Comparison of ENCODE assay signal across 3 cellular contexts in the genomic region with DNA sequence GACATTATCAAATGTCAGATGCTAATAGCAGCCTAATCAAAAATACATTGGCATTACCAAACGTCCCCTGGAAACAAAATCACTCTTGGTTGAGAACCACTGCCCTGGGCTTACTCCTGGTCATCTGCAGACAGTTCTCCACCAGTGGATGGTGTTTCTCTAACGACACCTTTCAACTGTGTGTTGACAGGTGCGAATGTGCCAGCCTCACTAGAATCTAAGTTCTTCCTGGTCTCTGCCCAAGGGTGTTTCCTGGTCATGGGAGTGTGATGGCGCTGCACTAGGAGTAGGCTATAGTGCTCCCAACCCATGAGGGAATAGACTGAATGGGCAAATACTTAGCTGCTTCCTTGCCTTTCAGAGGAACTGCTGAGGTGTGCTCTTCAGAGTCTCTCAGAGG.
TF ChIP-seq lines count a peak whose summit lies in the region.

No MANE protein-coding gene starts in this region.

TF ChIP-seq in SK-N-SH treated with all-trans-retinoic acid at 6 μM for 48 hours, 23 proteins besides CTCF, POLR2A, EP300 and RAD21 (continues in another document):
- TF ChIP-seq GLIS3 (CRISPR knock-in tag; IDR thresholded peaks at IDR 0.05): no peak
- TF ChIP-seq, protein P1, sequence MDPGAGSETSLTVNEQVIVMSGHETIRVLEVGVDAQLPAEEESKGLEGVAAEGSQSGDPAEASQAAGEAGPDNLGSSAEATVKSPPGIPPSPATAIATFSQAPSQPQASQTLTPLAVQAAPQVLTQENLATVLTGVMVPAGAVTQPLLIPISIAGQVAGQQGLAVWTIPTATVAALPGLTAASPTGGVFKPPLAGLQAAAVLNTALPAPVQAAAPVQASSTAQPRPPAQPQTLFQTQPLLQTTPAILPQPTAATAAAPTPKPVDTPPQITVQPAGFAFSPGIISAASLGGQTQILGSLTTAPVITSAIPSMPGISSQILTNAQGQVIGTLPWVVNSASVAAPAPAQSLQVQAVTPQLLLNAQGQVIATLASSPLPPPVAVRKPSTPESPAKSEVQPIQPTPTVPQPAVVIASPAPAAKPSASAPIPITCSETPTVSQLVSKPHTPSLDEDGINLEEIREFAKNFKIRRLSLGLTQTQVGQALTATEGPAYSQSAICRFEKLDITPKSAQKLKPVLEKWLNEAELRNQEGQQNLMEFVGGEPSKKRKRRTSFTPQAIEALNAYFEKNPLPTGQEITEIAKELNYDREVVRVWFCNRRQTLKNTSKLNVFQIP (CRISPR knock-in tag; IDR thresholded peaks at IDR 0.05; ENCODE audit: borderline replicate concordance, low read depth): no peak
- no peak for TF ChIP-seq RARB (CRISPR knock-in tag; IDR thresholded peaks at IDR 0.05)
- TF ChIP-seq ARNTL (CRISPR knock-in tag; IDR thresholded peaks at IDR 0.05; ENCODE audit: borderline replicate concordance, low read depth): no peak
- TF ChIP-seq ZNF565 (CRISPR knock-in tag; conservative IDR thresholded peaks at IDR 0.05; ENCODE audit: low read depth): no peak
- TF ChIP-seq ESRRG (CRISPR knock-in tag; IDR thresholded peaks at IDR 0.05): no peak
- no peak for TF ChIP-seq ZFP3 (CRISPR knock-in tag; IDR thresholded peaks at IDR 0.05)
- TF ChIP-seq, protein P2, sequence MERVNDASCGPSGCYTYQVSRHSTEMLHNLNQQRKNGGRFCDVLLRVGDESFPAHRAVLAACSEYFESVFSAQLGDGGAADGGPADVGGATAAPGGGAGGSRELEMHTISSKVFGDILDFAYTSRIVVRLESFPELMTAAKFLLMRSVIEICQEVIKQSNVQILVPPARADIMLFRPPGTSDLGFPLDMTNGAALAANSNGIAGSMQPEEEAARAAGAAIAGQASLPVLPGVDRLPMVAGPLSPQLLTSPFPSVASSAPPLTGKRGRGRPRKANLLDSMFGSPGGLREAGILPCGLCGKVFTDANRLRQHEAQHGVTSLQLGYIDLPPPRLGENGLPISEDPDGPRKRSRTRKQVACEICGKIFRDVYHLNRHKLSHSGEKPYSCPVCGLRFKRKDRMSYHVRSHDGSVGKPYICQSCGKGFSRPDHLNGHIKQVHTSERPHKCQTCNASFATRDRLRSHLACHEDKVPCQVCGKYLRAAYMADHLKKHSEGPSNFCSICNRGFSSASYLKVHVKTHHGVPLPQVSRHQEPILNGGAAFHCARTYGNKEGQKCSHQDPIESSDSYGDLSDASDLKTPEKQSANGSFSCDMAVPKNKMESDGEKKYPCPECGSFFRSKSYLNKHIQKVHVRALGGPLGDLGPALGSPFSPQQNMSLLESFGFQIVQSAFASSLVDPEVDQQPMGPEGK (CRISPR knock-in tag; IDR thresholded peaks at IDR 0.05; ENCODE audit: borderline replicate concordance): no peak
- no peak for TF ChIP-seq SNAI2 (CRISPR knock-in tag; IDR thresholded peaks at IDR 0.05)
- TF ChIP-seq BACH2 (CRISPR knock-in tag; IDR thresholded peaks at IDR 0.05; ENCODE audit: borderline replicate concordance): no peak
- TF ChIP-seq, protein P3, sequence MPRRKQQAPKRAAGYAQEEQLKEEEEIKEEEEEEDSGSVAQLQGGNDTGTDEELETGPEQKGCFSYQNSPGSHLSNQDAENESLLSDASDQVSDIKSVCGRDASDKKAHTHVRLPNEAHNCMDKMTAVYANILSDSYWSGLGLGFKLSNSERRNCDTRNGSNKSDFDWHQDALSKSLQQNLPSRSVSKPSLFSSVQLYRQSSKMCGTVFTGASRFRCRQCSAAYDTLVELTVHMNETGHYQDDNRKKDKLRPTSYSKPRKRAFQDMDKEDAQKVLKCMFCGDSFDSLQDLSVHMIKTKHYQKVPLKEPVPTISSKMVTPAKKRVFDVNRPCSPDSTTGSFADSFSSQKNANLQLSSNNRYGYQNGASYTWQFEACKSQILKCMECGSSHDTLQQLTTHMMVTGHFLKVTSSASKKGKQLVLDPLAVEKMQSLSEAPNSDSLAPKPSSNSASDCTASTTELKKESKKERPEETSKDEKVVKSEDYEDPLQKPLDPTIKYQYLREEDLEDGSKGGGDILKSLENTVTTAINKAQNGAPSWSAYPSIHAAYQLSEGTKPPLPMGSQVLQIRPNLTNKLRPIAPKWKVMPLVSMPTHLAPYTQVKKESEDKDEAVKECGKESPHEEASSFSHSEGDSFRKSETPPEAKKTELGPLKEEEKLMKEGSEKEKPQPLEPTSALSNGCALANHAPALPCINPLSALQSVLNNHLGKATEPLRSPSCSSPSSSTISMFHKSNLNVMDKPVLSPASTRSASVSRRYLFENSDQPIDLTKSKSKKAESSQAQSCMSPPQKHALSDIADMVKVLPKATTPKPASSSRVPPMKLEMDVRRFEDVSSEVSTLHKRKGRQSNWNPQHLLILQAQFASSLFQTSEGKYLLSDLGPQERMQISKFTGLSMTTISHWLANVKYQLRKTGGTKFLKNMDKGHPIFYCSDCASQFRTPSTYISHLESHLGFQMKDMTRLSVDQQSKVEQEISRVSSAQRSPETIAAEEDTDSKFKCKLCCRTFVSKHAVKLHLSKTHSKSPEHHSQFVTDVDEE (CRISPR knock-in tag; IDR thresholded peaks at IDR 0.05): no peak
- TF ChIP-seq CSDC2 (CRISPR knock-in tag; IDR thresholded peaks at IDR 0.05): no peak

TF ChIP-seq in SK-N-SH, 30 proteins besides CTCF, POLR2A, EP300 and RAD21:
- TF ChIP-seq, protein P4, sequence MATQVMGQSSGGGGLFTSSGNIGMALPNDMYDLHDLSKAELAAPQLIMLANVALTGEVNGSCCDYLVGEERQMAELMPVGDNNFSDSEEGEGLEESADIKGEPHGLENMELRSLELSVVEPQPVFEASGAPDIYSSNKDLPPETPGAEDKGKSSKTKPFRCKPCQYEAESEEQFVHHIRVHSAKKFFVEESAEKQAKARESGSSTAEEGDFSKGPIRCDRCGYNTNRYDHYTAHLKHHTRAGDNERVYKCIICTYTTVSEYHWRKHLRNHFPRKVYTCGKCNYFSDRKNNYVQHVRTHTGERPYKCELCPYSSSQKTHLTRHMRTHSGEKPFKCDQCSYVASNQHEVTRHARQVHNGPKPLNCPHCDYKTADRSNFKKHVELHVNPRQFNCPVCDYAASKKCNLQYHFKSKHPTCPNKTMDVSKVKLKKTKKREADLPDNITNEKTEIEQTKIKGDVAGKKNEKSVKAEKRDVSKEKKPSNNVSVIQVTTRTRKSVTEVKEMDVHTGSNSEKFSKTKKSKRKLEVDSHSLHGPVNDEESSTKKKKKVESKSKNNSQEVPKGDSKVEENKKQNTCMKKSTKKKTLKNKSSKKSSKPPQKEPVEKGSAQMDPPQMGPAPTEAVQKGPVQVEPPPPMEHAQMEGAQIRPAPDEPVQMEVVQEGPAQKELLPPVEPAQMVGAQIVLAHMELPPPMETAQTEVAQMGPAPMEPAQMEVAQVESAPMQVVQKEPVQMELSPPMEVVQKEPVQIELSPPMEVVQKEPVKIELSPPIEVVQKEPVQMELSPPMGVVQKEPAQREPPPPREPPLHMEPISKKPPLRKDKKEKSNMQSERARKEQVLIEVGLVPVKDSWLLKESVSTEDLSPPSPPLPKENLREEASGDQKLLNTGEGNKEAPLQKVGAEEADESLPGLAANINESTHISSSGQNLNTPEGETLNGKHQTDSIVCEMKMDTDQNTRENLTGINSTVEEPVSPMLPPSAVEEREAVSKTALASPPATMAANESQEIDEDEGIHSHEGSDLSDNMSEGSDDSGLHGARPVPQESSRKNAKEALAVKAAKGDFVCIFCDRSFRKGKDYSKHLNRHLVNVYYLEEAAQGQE (IDR thresholded peaks at IDR 0.05; ENCODE audit: low read depth, low read length): no peak
- TF ChIP-seq JUND (IDR thresholded peaks at IDR 0.05) (no peak), TAF1 (IDR thresholded peaks at IDR 0.05; ENCODE audit: borderline replicate concordance, low read depth, low read length) (no peak), FOXJ3 (CRISPR knock-in tag; IDR thresholded peaks at IDR 0.05) (no peak), RFX5 (IDR thresholded peaks at IDR 0.05; ENCODE audit: low read length) (no peak), YY1 (IDR thresholded peaks at IDR 0.05; ENCODE audit: low read depth) (no peak), NRF1 (IDR thresholded peaks at IDR 0.05; ENCODE audit: low read depth, low read length) (no peak), GABPA (IDR thresholded peaks at IDR 0.05; ENCODE audit: low read depth) (no peak), ELF1 (IDR thresholded peaks at IDR 0.05) (no peak)
- TF ChIP-seq, protein P5, sequence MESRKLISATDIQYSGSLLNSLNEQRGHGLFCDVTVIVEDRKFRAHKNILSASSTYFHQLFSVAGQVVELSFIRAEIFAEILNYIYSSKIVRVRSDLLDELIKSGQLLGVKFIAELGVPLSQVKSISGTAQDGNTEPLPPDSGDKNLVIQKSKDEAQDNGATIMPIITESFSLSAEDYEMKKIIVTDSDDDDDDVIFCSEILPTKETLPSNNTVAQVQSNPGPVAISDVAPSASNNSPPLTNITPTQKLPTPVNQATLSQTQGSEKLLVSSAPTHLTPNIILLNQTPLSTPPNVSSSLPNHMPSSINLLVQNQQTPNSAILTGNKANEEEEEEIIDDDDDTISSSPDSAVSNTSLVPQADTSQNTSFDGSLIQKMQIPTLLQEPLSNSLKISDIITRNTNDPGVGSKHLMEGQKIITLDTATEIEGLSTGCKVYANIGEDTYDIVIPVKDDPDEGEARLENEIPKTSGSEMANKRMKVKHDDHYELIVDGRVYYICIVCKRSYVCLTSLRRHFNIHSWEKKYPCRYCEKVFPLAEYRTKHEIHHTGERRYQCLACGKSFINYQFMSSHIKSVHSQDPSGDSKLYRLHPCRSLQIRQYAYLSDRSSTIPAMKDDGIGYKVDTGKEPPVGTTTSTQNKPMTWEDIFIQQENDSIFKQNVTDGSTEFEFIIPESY (IDR thresholded peaks at IDR 0.05; ENCODE audit: borderline replicate concordance, low read depth): no peak
- TF ChIP-seq, protein P6, sequence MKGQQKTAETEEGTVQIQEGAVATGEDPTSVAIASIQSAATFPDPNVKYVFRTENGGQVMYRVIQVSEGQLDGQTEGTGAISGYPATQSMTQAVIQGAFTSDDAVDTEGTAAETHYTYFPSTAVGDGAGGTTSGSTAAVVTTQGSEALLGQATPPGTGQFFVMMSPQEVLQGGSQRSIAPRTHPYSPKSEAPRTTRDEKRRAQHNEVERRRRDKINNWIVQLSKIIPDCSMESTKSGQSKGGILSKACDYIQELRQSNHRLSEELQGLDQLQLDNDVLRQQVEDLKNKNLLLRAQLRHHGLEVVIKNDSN (IDR thresholded peaks at IDR 0.05; ENCODE audit: borderline replicate concordance, low read depth): no peak
TF ChIP-seq in SK-N-SH: peak in this region for 0.

TF ChIP-seq in K562, 482 proteins besides CTCF, POLR2A, EP300 and RAD21 (continues in another document):
- TF ChIP-seq MAFK (IDR thresholded peaks at IDR 0.05; ENCODE audit: low read length): no peak
- TF ChIP-seq NCOA4 (IDR thresholded peaks at IDR 0.05; ENCODE audit: partially characterized antibody): no peak
- TF ChIP-seq JUN (IDR thresholded peaks at IDR 0.05; ENCODE audit: borderline replicate concordance, low read depth, low read length): no peak
- TF ChIP-seq JUN (CRISPR knock-in tag; IDR thresholded peaks at IDR 0.05; ENCODE audit: borderline replicate concordance): no peak
- no peak for TF ChIP-seq CHD4 (IDR thresholded peaks at IDR 0.05; ENCODE audit: insufficient read depth, insufficient replicate concordance, low read depth, low read length, poor library complexity, severe bottlenecking)
- no peak for TF ChIP-seq NFE2 (IDR thresholded peaks at IDR 0.05; ENCODE audit: low read depth)
- TF ChIP-seq ZNF551 (CRISPR knock-in tag; IDR thresholded peaks at IDR 0.05): no peak
- TF ChIP-seq, protein P7, sequence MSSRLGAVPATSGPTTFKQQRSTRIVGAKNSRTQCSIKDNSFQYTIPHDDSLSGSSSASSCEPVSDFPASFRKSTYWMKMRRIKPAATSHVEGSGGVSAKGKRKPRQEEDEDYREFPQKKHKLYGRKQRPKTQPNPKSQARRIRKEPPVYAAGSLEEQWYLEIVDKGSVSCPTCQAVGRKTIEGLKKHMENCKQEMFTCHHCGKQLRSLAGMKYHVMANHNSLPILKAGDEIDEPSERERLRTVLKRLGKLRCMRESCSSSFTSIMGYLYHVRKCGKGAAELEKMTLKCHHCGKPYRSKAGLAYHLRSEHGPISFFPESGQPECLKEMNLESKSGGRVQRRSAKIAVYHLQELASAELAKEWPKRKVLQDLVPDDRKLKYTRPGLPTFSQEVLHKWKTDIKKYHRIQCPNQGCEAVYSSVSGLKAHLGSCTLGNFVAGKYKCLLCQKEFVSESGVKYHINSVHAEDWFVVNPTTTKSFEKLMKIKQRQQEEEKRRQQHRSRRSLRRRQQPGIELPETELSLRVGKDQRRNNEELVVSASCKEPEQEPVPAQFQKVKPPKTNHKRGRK (tag; IDR thresholded peaks at IDR 0.05): no peak
- no peak for TF ChIP-seq TAF7 (tag; IDR thresholded peaks at IDR 0.05)
- no peak for TF ChIP-seq SIX5 (IDR thresholded peaks at IDR 0.05; ENCODE audit: borderline replicate concordance in 1 of 2, insufficient read depth in 1 of 2, low read depth in 1 of 2, low read length in 2 of 2)
